2 cellular contexts compared by ENCODE assay signal in the genomic region with DNA sequence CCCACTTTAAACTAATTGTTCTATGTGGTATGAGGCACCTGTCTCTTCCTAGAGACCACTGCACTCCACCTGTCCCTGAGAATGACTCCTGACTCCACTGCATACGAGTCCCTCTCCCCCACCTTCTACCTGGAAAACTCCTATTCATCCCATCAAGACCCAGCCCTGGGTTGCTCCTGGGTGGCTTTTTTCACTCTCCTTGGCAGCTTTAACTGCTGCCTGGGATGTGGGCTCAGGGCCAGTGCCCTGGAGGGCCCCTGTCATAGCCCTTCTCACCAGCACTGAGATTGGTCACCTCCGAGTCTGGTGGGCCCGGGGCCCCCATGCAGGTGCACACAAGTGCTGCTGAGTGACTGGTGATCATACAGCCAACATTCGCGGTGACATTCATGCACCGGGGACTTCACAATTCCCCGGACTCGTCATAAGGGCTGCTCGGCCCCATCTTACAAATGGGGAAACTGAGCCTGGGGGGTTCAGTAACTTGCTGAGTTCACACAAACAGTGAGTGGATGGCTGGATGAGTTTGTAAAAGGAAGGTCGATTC.
TF ChIP-seq lines count a peak whose summit lies in the region.

No MANE protein-coding gene starts in this region.

TF ChIP-seq in H1, 55 proteins besides CTCF, POLR2A, EP300 and RAD21:
- TF ChIP-seq TEAD4 (IDR thresholded peaks at IDR 0.05; ENCODE audit: low read depth, low read length) (no peak), TCF12 (IDR thresholded peaks at IDR 0.05; ENCODE audit: low read depth, low read length) (no peak), TAF7 (optimal IDR thresholded peaks at IDR 0.05; ENCODE audit: borderline replicate concordance, low read depth, low read length) (no peak), KDM1A (IDR thresholded peaks at IDR 0.05; ENCODE audit: borderline replicate concordance, low read length) (no peak), CBX8 (IDR thresholded peaks at IDR 0.05; ENCODE audit: borderline replicate concordance, low read depth, low read length) (no peak), POU5F1 (IDR thresholded peaks at IDR 0.05; ENCODE audit: low read depth, low read length) (no peak), TAF1 (IDR thresholded peaks at IDR 0.05; ENCODE audit: low read depth, low read length) (no peak)
- TF ChIP-seq, protein P1, sequence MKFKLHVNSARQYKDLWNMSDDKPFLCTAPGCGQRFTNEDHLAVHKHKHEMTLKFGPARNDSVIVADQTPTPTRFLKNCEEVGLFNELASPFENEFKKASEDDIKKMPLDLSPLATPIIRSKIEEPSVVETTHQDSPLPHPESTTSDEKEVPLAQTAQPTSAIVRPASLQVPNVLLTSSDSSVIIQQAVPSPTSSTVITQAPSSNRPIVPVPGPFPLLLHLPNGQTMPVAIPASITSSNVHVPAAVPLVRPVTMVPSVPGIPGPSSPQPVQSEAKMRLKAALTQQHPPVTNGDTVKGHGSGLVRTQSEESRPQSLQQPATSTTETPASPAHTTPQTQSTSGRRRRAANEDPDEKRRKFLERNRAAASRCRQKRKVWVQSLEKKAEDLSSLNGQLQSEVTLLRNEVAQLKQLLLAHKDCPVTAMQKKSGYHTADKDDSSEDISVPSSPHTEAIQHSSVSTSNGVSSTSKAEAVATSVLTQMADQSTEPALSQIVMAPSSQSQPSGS (IDR thresholded peaks at IDR 0.05; ENCODE audit: low read length), result no peak

TF ChIP-seq in HEK293T, 16 proteins besides CTCF, POLR2A, EP300 and RAD21:
- TF ChIP-seq ELF4 (IDR thresholded peaks at IDR 0.05) (no peak), ZNF384 (IDR thresholded peaks at IDR 0.05) (no peak), FOXA1 (IDR thresholded peaks at IDR 0.05) (no peak), BHLHE40 (IDR thresholded peaks at IDR 0.05; ENCODE audit: borderline replicate concordance) (no peak), SP1 (IDR thresholded peaks at IDR 0.05) (no peak), PKNOX1 (IDR thresholded peaks at IDR 0.05) (no peak), CTBP1 (IDR thresholded peaks at IDR 0.05; ENCODE audit: borderline replicate concordance) (no peak), TARDBP (IDR thresholded peaks at IDR 0.05) (no peak), NFRKB (IDR thresholded peaks at IDR 0.05) (no peak)
TF ChIP-seq in HEK293T: peak in this region for 0.
